8 cellular contexts compared by ENCODE assay signal in the genomic region with DNA sequence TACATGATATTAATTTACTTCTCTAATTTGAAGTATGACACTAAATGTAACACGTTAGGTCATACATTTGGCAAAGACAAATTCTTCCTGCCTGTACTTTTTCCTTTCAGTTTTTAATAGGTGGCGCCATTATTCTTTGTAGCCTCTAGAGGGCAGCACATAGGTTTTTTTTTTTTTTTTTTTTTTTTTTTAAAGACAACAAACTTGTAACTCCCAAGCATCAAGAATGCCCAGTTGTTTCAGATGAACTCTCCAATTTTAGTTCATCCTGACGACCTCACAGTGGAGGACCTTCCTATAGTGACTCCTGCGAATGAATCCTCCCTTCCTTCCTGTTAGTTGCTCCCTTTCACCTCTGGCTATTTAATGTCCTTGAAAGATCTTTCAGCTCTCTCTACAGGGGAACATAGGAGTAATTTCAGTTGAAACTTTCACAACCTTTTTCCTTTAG.
DNase-seq lines count a peak whose midpoint lies in the region; ATAC-seq and TF ChIP-seq lines count a peak whose summit lies in the region.

No MANE protein-coding gene starts in this region.

- no peaks in the 10 kb centered on the region for H3K27me3 ChIP-seq in ACC112 (ENCODE audit: insufficient read depth, low read length)
- no peaks in the 10 kb centered on the region for H3K27me3 ChIP-seq in Loucy (ENCODE audit: insufficient read depth, low read length, poor library complexity, severe bottlenecking)
- H3K27me3 ChIP-seq in neutrophil, result no peaks in the 10 kb centered on the region

- peak overlapping the region; percentile 49; the same call in 1 of the 2 replicates for H3K4me3 ChIP-seq in ACC112 (ENCODE audit: low read depth, low read length)
- H3K4me3 ChIP-seq in GM12875 (ENCODE audit: low read depth, low read length), result no peak overlapping the region
- H3K4me3 ChIP-seq in Loucy (ENCODE audit: low read length, poor library complexity, severe bottlenecking), result peak overlapping the region; percentile 28
- no peak overlapping the region for H3K4me3 ChIP-seq in neutrophil (ENCODE audit: low read depth in 1 of 2, low read length in 1 of 2)

- DNase-seq in T-cell (peak in 1 of 34 experiments; percentile 3), fibroblast of peridontal ligament (ENCODE audit: extremely low read depth) (peak; percentile 77)
- DNase-seq in activated naive CD4-positive, alpha-beta T cell treated with anti-CD3 and anti-CD28 coated beads, Interleukin-2, amount 50 U/mL, for 16 hours, result no peak

- no peaks in the 10 kb centered on the region for H3K9me3 Mint-ChIP-seq in T-cell

- H3F3A ChIP-seq in Loucy (ENCODE audit: low read depth), result no peaks in the 10 kb centered on the region

- TF ChIP-seq CTCF in GM12875 (IDR thresholded peaks at IDR 0.05; ENCODE audit: borderline replicate concordance, insufficient read depth, low read depth, low read length) (0 out of 2 replicates have a peak, but pooled peaks have one; percentile 29), Loucy (conservative IDR thresholded peaks at IDR 0.05; ENCODE audit: low read length) (peak; percentile 70), neutrophil (IDR thresholded peaks at IDR 0.05) (peak; percentile 65)

- no peaks in the 10 kb centered on the region for H3K36me3 Mint-ChIP-seq in T-cell

- H3K4me1 ChIP-seq in ACC112 (ENCODE audit: control insufficient read depth, insufficient read depth, low read length, unreplicated experiment) (peaks cover 25% of the 10 kb centered on the region), Loucy (ENCODE audit: insufficient read depth, low read length, poor library complexity, severe bottlenecking) (peaks cover 5% of the 10 kb centered on the region), neutrophil (ENCODE audit: control insufficient read depth in 1 of 2, insufficient read depth in 1 of 2, low read depth in 1 of 2, low read length in 1 of 2) (no peaks in the 10 kb centered on the region)

- H2AFZ ChIP-seq in ACC112 (ENCODE audit: low read length, unreplicated experiment), result peak overlapping the region; percentile 82
- no peak overlapping the region for H2AFZ ChIP-seq in Loucy (ENCODE audit: low read length)

- CTCF ChIA-PET in T-cell (lab: Charles Lee), result interaction anchor here (0.8 to 1.4 kb wide), 2 partner anchors 8 to 759 kb away, joined by 3 to 6 read pairs; no protein-coding TSS in a partner anchor

- peaks cover 18% of the 10 kb centered on the region for H4K20me1 ChIP-seq in Loucy (ENCODE audit: insufficient read depth, low read length, poor library complexity, severe bottlenecking)

- ATAC-seq in T-cell (replicated peaks in 1 of 4) (peak in 1 of 4 experiments; percentile 35), GM18519 (IDR thresholded peaks at IDR 0.05; ENCODE audit: low FRiP score, unreplicated experiment) (no peak)

- H3K4me3 Mint-ChIP-seq in T-cell, result peak overlapping the region in 2 of 3 donors; percentile 31

- H3K9me3 ChIP-seq in Loucy (ENCODE audit: insufficient read depth, low read depth, low read length) (no peaks in the 10 kb centered on the region), neutrophil (no peaks in the 10 kb centered on the region)

- H3K4me2 ChIP-seq in Loucy (ENCODE audit: low read depth, low read length, poor library complexity, severe bottlenecking), result peak overlapping the region; percentile 56

- H3K4me1 Mint-ChIP-seq in T-cell, result peaks cover 4 to 6% (median 5%) of the 10 kb centered on the region in 3 donors

- H3K27me3 Mint-ChIP-seq in T-cell, result no peaks in the 10 kb centered on the region

- peak overlapping the region; percentile 33 for H3K9ac ChIP-seq in Loucy (ENCODE audit: low read depth, low read length, poor library complexity, severe bottlenecking)

- H3K27ac ChIP-seq in ACC112 (ENCODE audit: low read depth, low read length), result no peak overlapping the region
- no peak overlapping the region for H3K27ac ChIP-seq in neutrophil

- H3K79me2 ChIP-seq in ACC112 (ENCODE audit: control insufficient read depth, insufficient read depth, low read length, unreplicated experiment) (no peaks in the 10 kb centered on the region), Loucy (ENCODE audit: insufficient read depth, low read length) (peaks cover 70% of the 10 kb centered on the region)

- H3K36me3 ChIP-seq in ACC112 (ENCODE audit: insufficient read depth, low read length) (no peaks in the 10 kb centered on the region), Loucy (ENCODE audit: insufficient read depth, low read length) (no peaks in the 10 kb centered on the region), neutrophil (no peaks in the 10 kb centered on the region)

- no peaks in the 10 kb centered on the region for H3K9me2 ChIP-seq in Loucy (replicated peaks; ENCODE audit: low read depth, low read length)

- POLR2A ChIA-PET in T-cell (lab: Charles Lee), result no interaction called here

- H3K27ac Mint-ChIP-seq in T-cell, result no peak overlapping the region

Comparison
In these comparisons a context has a peak if more than half of its experiments do, and no peak if none do; other contexts are left out.
1. H3K4me3 ChIP-seq: peak in ACC112 (single experiment) and Loucy (single experiment); none in GM12875 (single experiment) and neutrophil (0 of 2).
2. Peak in every context shown above with its lines, with median percentiles within 50 percentile points of each other: CTCF ChIP-seq.